ENCODE assay signal across 14 cellular contexts in genomic region chr17:37745801-37746426, GRCh38. TPM values are rescaled to one million over a fixed set of nuclear protein-coding genes. Genes with fewer than 3 reads are reported as not detected.
DNase-seq lines count a peak whose midpoint lies in the region; ATAC-seq and TF ChIP-seq lines count a peak whose summit lies in the region.
"Had no signal": no experiment of that assay in that cellular context is flagged by ENCODE, and none has a peak within 500 bp of the region (broad histone marks: within the 10 kb centered on the region; RNA-seq: fewer than 3 reads in every experiment).

No MANE protein-coding gene starts in this region.

- H2AFZ ChIP-seq in GM23338: peak overlapping the region; percentile 99; the same call in 1 of the 2 replicates

- peaks cover 24% of the 10 kb centered on the region for H3K4me1 ChIP-seq in GM23338 (ENCODE audit: insufficient read depth)
- H3K4me1 ChIP-seq in right lobe of liver: peaks cover 0 to 11% (median 0%) of the 10 kb centered on the region in 4 donors

- TF ChIP-seq POLR2A in right lobe of liver (IDR thresholded peaks at IDR 0.05): no peak

- peaks cover 11% of the 10 kb centered on the region for H3K4me1 Mint-ChIP-seq in GM23338
- H3K4me1 Mint-ChIP-seq in activated naive CD8-positive, alpha-beta T cell treated with anti-CD3 and anti-CD28 coated beads, Interleukin-2, amount 50 U/mL, for 24 hours: peaks cover 27% of the 10 kb centered on the region
- peaks cover 27 to 69% of the 10 kb centered on the region in 2 donors for H3K4me1 Mint-ChIP-seq in stimulated activated naive B cell treated with anti-CD40 and anti-IgM and Interleukin-4, amounts not matched to agents 10 μg/mL and 1 μg/mL and 100 μg/mL, for 72 hours

- H3K9me3 Mint-ChIP-seq in GM23338: no peaks in the 10 kb centered on the region
- H3K9me3 Mint-ChIP-seq in activated naive CD8-positive, alpha-beta T cell treated with anti-CD3 and anti-CD28 coated beads, Interleukin-2, amount 50 U/mL, for 24 hours: no peaks in the 10 kb centered on the region
- no peaks in the 10 kb centered on the region for H3K9me3 Mint-ChIP-seq in stimulated activated naive B cell treated with anti-CD40 and anti-IgM and Interleukin-4, amounts not matched to agents 10 μg/mL and 1 μg/mL and 100 μg/mL, for 72 hours
- H3K9me3 Mint-ChIP-seq: activated naive CD8-positive, alpha-beta T cell treated with anti-CD3 and anti-CD28 coated beads, Interleukin-2, amount 10 ng/mL, durations not matched to agents 7 days and 5 days had no signal

- H4K20me1 ChIP-seq in GM23338 (replicated peaks; ENCODE audit: insufficient read depth): no peaks in the 10 kb centered on the region

- no peak overlapping the region for H3K27ac Mint-ChIP-seq in GM23338
- H3K27ac Mint-ChIP-seq in activated naive CD8-positive, alpha-beta T cell treated with anti-CD3 and anti-CD28 coated beads, Interleukin-2, amount 50 U/mL, for 24 hours: no peak overlapping the region
- H3K27ac Mint-ChIP-seq in stimulated activated naive B cell treated with anti-CD40 and anti-IgM and Interleukin-4, amounts not matched to agents 10 μg/mL and 1 μg/mL and 100 μg/mL, for 72 hours: peak overlapping the region; percentile 99
- H3K27ac Mint-ChIP-seq: activated naive CD8-positive, alpha-beta T cell treated with anti-CD3 and anti-CD28 coated beads, Interleukin-2, amount 10 ng/mL, durations not matched to agents 7 days and 5 days had no signal

- H3K4me2 ChIP-seq in GM23338: peak overlapping the region; percentile 94

- intact Hi-C loops in right lobe of liver (cut with DNase I) (no loop called here), left cardiac atrium (cut with DNase I) (no loop called here)

- peaks cover 71% of the 10 kb centered on the region for H3K27me3 Mint-ChIP-seq in GM23338 (ENCODE audit: insufficient read depth, low read depth, poor library complexity)
- peaks cover 72% of the 10 kb centered on the region for H3K27me3 Mint-ChIP-seq in activated naive CD8-positive, alpha-beta T cell treated with anti-CD3 and anti-CD28 coated beads, Interleukin-2, amount 50 U/mL, for 24 hours
- peaks cover 32 to 38% of the 10 kb centered on the region in 2 donors for H3K27me3 Mint-ChIP-seq in stimulated activated naive B cell treated with anti-CD40 and anti-IgM and Interleukin-4, amounts not matched to agents 10 μg/mL and 1 μg/mL and 100 μg/mL, for 72 hours

- H3K27ac ChIP-seq in GM23338 (ENCODE audit: low read depth) (no peak overlapping the region), right lobe of liver (peak overlapping the region; percentile 87 to 95 (median 91))
- H3K27ac ChIP-seq: vagina had no signal

- no peaks in the 10 kb centered on the region; the same call in 2 of the 3 replicates for H3K36me3 Mint-ChIP-seq in GM23338 (ENCODE audit: low read depth)
- H3K36me3 Mint-ChIP-seq in activated naive CD8-positive, alpha-beta T cell treated with anti-CD3 and anti-CD28 coated beads, Interleukin-2, amount 50 U/mL, for 24 hours (ENCODE audit: low read depth): no peaks in the 10 kb centered on the region
- H3K36me3 Mint-ChIP-seq in stimulated activated naive B cell treated with anti-CD40 and anti-IgM and Interleukin-4, amounts not matched to agents 10 μg/mL and 1 μg/mL and 100 μg/mL, for 72 hours: peaks cover 18 to 26% of the 10 kb centered on the region in 2 donors
- H3K36me3 Mint-ChIP-seq: activated naive CD8-positive, alpha-beta T cell treated with anti-CD3 and anti-CD28 coated beads, Interleukin-2, amount 10 ng/mL, durations not matched to agents 7 days and 5 days had no signal

- peaks cover 12% of the 10 kb centered on the region; the same call in 1 of the 2 replicates for H3F3A ChIP-seq in GM23338 (replicated peaks; ENCODE audit: low read depth)

- no peaks in the 10 kb centered on the region for H3K79me2 ChIP-seq in GM23338 (replicated peaks; ENCODE audit: insufficient read depth)

- no peaks in the 10 kb centered on the region for H3K9me3 ChIP-seq in right lobe of liver
- H3K9me3 ChIP-seq: MG63, vagina had no signal

- H3K4me3 ChIP-seq in GM23338 (peak overlapping the region; percentile 78), right lobe of liver (peak overlapping the region; percentile 61 to 73 (median 71))
- H3K4me3 ChIP-seq: MG63, vagina had no signal

- H3K36me3 ChIP-seq in GM23338 (ENCODE audit: insufficient read depth): no peaks in the 10 kb centered on the region
- H3K36me3 ChIP-seq in right lobe of liver: no peaks in the 10 kb centered on the region
- H3K36me3 ChIP-seq: MG63, vagina had no signal

- H3K4me3 Mint-ChIP-seq in GM23338: peak overlapping the region; percentile 83
- H3K4me3 Mint-ChIP-seq in activated naive CD8-positive, alpha-beta T cell treated with anti-CD3 and anti-CD28 coated beads, Interleukin-2, amount 50 U/mL, for 24 hours: peak overlapping the region; percentile 74
- H3K4me3 Mint-ChIP-seq in stimulated activated naive B cell treated with anti-CD40 and anti-IgM and Interleukin-4, amounts not matched to agents 10 μg/mL and 1 μg/mL and 100 μg/mL, for 72 hours: peak overlapping the region; percentile 85 to 98

- peaks cover 87% of the 10 kb centered on the region for H3K27me3 ChIP-seq in GM23338 (ENCODE audit: insufficient read depth)
- no peaks in the 10 kb centered on the region for H3K27me3 ChIP-seq in right lobe of liver

- TF ChIP-seq CTCF in GM23338 (conservative IDR thresholded peaks at IDR 0.05; ENCODE audit: low read depth in 2 of 2) (no peak), right lobe of liver (IDR thresholded peaks at IDR 0.05) (no peak)

- ATAC-seq in GM23338 (no peak), right lobe of liver (no peak), GM18868 (IDR thresholded peaks at IDR 0.05; ENCODE audit: unreplicated experiment) (no peak), left cardiac atrium (no peak)
- no peak for ATAC-seq in activated naive CD8-positive, alpha-beta T cell treated with anti-CD3 and anti-CD28 coated beads, Interleukin-2, amount 50 U/mL, for 24 hours
- peak in 1 of 2 donors; percentile 4 for ATAC-seq in stimulated activated naive B cell treated with anti-CD40 and anti-IgM and Interleukin-4, amounts not matched to agents 10 μg/mL and 1 μg/mL and 100 μg/mL, for 72 hours (replicated peaks)

- DNase-seq in GM23338 (ENCODE audit: low spot score): no peak
- DNase-seq in activated naive CD8-positive, alpha-beta T cell treated with anti-CD3 and anti-CD28 coated beads, Interleukin-2, amount 50 U/mL, for 24 hours: no peak
- no peak for DNase-seq in right lobe of liver
- no peak for DNase-seq in stimulated activated naive B cell treated with anti-CD40 and anti-IgM and Interleukin-4, amounts not matched to agents 10 μg/mL and 1 μg/mL and 100 μg/mL, for 72 hours
- no peak for DNase-seq in left cardiac atrium
- DNase-seq in KG1 (lab: John Stamatoyannopoulos, UW): no peak
- DNase-seq in NCI-H2029 (lab: John Stamatoyannopoulos, UW): no peak
- DNase-seq: activated naive CD8-positive, alpha-beta T cell treated with anti-CD3 and anti-CD28 coated beads, Interleukin-2, amount 10 ng/mL, durations not matched to agents 7 days and 5 days; MG63; NCI-H2171; nucleus accumbens had no signal

- no peaks in the 10 kb centered on the region for H3K9me2 ChIP-seq in GM23338 (ENCODE audit: insufficient read depth)

- 10% methylated on average over 14 of the region's 20 CpGs for WGBS in right lobe of liver (ENCODE audit: insufficient coverage, low coverage, low lambda C conversion rate, missing lambda C conversion rate)

TF ChIP-seq in GM23338, 12 proteins besides CTCF, POLR2A, EP300 and RAD21 (continues in another document):
- TF ChIP-seq NANOG (IDR thresholded peaks at IDR 0.05; ENCODE audit: borderline replicate concordance) (no peak), REST (IDR thresholded peaks at IDR 0.05; ENCODE audit: unreplicated experiment) (no peak), ZNF331 (CRISPR knock-in tag; IDR thresholded peaks at IDR 0.05; ENCODE audit: low read depth) (no peak), POLR2AphosphoS5 (IDR thresholded peaks at IDR 0.05; ENCODE audit: low read depth) (no peak), JUNB (IDR thresholded peaks at IDR 0.05; ENCODE audit: unreplicated experiment) (no peak)

RNA-seq across cellular contexts. Expression of gene HNF1B, which starts 1.1 kb away (rescaled TPM):
- 0.04 and 0.07 TPM in 2 replicates for total RNA-seq in GM23338 (2014; rRNA removed; shearing (Covaris generic))
- polyA plus RNA-seq in GM23338 (2016; fragmentation: Nextera tagmentation; extraction: Ambion mirVana): 0.19 TPM in 1 of 2 replicates, not detected in the other
- 1 to 10 TPM; 5.2 to 7.0 (median 5.7) TPM for total RNA-seq in right lobe of liver
- not detected for total RNA-seq in left cardiac atrium
- total RNA-seq: vagina had no signal
- polyA plus RNA-seq: BJ had no signal
